In genomic region chr2:29314816-29315571, GRCh38 we compare ENCODE assay signal across 8 cellular contexts.
DNase-seq lines count a peak whose midpoint lies in the region; ATAC-seq and TF ChIP-seq lines count a peak whose summit lies in the region.

No MANE protein-coding gene starts in this region.

- H3K4me3 Mint-ChIP-seq in T-helper 17 cell, result peak overlapping the region; percentile 76
- H3K4me3 Mint-ChIP-seq in neural crest cell, result peak overlapping the region; percentile 72

- WGBS in thymus, result 18% methylated on average over 18 of the region's 18 CpGs

- peaks cover 12% of the 10 kb centered on the region for H3K27me3 ChIP-seq in thymus (ENCODE audit: control insufficient read depth, insufficient read depth)

- peak; percentile 72 for ATAC-seq in GM19025 (IDR thresholded peaks at IDR 0.05; ENCODE audit: low read depth, unreplicated experiment)
- ATAC-seq in HG03159 (IDR thresholded peaks at IDR 0.05; ENCODE audit: unreplicated experiment), result peak; percentile 84
- ATAC-seq in T-helper 17 cell, result peak; percentile 87

- no peaks in the 10 kb centered on the region for H3K9me3 Mint-ChIP-seq in neural crest cell

- peak overlapping the region; percentile 68 for H3K27ac Mint-ChIP-seq in T-helper 17 cell
- H3K27ac Mint-ChIP-seq in neural crest cell (ENCODE audit: unreplicated experiment), result no peak overlapping the region

- TF ChIP-seq CTCF in neural crest cell (conservative IDR thresholded peaks at IDR 0.05), result no peak
- no peak for TF ChIP-seq CTCF in coronary artery (IDR thresholded peaks at IDR 0.05)

- peaks cover 4% of the 10 kb centered on the region for H3K36me3 Mint-ChIP-seq in T-helper 17 cell (ENCODE audit: low read depth)
- no peaks in the 10 kb centered on the region for H3K36me3 Mint-ChIP-seq in neural crest cell (ENCODE audit: low read depth)

- peaks cover 14% of the 10 kb centered on the region for H3K4me1 ChIP-seq in thymus (ENCODE audit: control insufficient read depth, insufficient read depth, low read length)

- no peaks in the 10 kb centered on the region for H3K36me3 ChIP-seq in thymus (ENCODE audit: control insufficient read depth, insufficient read depth)

- H3K4me1 Mint-ChIP-seq in T-helper 17 cell (peaks cover 26% of the 10 kb centered on the region), neural crest cell (peaks cover 14% of the 10 kb centered on the region)

- H3K27ac ChIP-seq in thymus (ENCODE audit: low read depth), result no peak overlapping the region
- H3K27ac ChIP-seq in coronary artery, result no peak overlapping the region

- DNase-seq in ACHN (peak; percentile 17), T-helper 17 cell (peak; percentile 19 to 26 (median 24)), astrocyte of the hippocampus (ENCODE audit: low read depth, low spot score) (peak; percentile 89), neural crest cell (ENCODE audit: low read depth, low spot score) (peak; percentile 42), coronary artery (ENCODE audit: low spot score) (no peak)

- in situ Hi-C loops in ACHN (cut with HindIII; ENCODE audit: low pct_ligation_motif_present, low pct_unique_long_range_greater_than_20kb, low sequenced_read_pairs), result no loop called here

- H3K9me3 ChIP-seq in T-helper 17 cell (ENCODE audit: control insufficient read depth, low read length, poor library complexity, severe bottlenecking) (no peaks in the 10 kb centered on the region), thymus (ENCODE audit: control insufficient read depth) (no peaks in the 10 kb centered on the region)

- H3K4me3 ChIP-seq in thymus (ENCODE audit: low read length) (peak overlapping the region; percentile 12), coronary artery (no peak overlapping the region)

- H3K27me3 Mint-ChIP-seq in T-helper 17 cell (peaks cover 48% of the 10 kb centered on the region), neural crest cell (ENCODE audit: low read depth) (no peaks in the 10 kb centered on the region)
